ENCODE assay signal across 9 cellular contexts in the genomic region with DNA sequence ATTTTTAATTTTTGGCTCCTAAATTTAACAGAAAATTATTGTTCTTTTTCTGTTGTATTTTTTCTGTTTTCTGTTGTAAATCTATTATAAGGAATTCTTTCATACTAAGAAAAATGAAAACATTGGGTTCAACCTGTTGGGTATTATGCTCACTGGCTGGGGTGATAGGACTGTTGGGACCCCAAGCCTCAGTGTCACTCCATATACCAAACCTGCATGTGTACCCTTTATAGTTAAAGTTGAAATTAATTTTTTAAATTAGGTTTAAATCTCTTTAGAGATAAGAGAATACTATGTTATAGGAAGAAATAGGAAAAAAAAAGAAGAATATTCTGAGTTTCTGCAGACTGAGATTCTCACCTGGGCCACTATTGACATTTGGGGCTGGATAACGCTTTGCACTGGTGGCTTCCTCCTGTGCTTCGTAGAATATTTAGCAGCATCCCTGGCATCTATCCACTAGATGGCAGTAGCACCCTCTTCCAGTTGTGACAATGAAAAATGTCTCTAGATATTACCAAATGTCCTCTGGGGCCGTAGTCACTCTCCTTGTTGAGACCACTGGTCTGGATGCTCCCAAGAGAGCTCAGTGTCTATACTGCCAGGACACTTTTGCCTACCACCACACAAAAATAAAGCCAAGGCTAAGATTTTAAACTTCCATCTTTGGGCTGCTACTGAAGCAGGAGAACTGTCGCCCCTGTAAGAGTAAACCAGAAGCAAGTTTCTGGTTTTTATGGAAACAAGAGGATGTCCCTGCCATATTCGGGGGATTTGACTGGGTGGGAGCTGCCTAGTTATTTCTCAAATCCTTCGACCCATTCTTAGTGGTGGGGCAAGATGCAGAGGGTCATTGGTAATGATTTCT. TPM values are rescaled to one million over a fixed set of nuclear protein-coding genes. Genes with fewer than 3 reads are reported as not detected.
DNase-seq lines count a peak whose midpoint lies in the region; FAIRE-seq and TF ChIP-seq lines count a peak whose summit lies in the region.
"Had no signal": no experiment of that assay in that cellular context is flagged by ENCODE, and none has a peak within 500 bp of the region (broad histone marks: within the 10 kb centered on the region; RNA-seq: fewer than 3 reads in every experiment).

No MANE protein-coding gene starts in this region.

- TF ChIP-seq CTCF in Calu3 (IDR thresholded peaks at IDR 0.05; ENCODE audit: unreplicated experiment) (no peak), GM20000 (IDR thresholded peaks at IDR 0.05; ENCODE audit: extremely low read depth, missing control alignments) (peak; percentile 46), progenitor cell of endocrine pancreas (IDR thresholded peaks at IDR 0.05; ENCODE audit: unreplicated experiment) (peak; percentile 83)

- BruUV-seq in Calu3 (replicated peaks; lab: Mats Ljungman, UMichigan) = no TSS peak

- no peak overlapping the region for H3K27ac Mint-ChIP-seq in Calu3 (ENCODE audit: unreplicated experiment)
- H3K27ac Mint-ChIP-seq in progenitor cell of endocrine pancreas = no peak overlapping the region
- H3K27ac Mint-ChIP-seq: T-helper 1 cell treated with Interleukin-12 subunit alpha and Interleukin-12 subunit beta and Interleukin-4 antibody, amounts not matched to agents 30 μg/mL and 1 μg/mL, for 36 hours had no signal

- peak; percentile 58 for DNase-seq in Calu3
- DNase-seq in GM20000 (ENCODE audit: low spot score) = peak; percentile 32
- DNase-seq in KBM-7 = peak; percentile 79
- peak; percentile 0 for DNase-seq in SHP77 treated with DMSO at 0.1 percent for 48 hours (lab: John Stamatoyannopoulos, UW)
- peak; percentile 54 for DNase-seq in activated gamma-delta T cell treated with anti-CD3 and anti-CD28 coated beads, Interleukin-2, amount 50 U/mL, for 16 hours (ENCODE audit: low read depth)
- peak; percentile 36 for DNase-seq in germinal center (ENCODE audit: low spot score)
- DNase-seq in progenitor cell of endocrine pancreas (ENCODE audit: low spot score, unreplicated experiment) = peak; percentile 26
- DNase-seq in H54 (ENCODE audit: insufficient read length, low spot score) = no peak

- FAIRE-seq in H54 (lab: Jason Lieb, UNC) = no peak

- in situ Hi-C loops in KBM-7 (cut with MboI; ENCODE audit: low pct_unique_long_range_greater_than_20kb, low sequenced_read_pairs) = no loop called here

- TF ChIP-seq POLR2A in H54 (IDR thresholded peaks at IDR 0.05; ENCODE audit: low read depth, low read length) = no peak

- no peaks in the 10 kb centered on the region for H3K9me3 Mint-ChIP-seq in Calu3 (ENCODE audit: low read depth, unreplicated experiment)
- H3K9me3 Mint-ChIP-seq in progenitor cell of endocrine pancreas (ENCODE audit: low read depth) = no peaks in the 10 kb centered on the region
- H3K9me3 Mint-ChIP-seq: T-helper 1 cell treated with Interleukin-12 subunit alpha and Interleukin-12 subunit beta and Interleukin-4 antibody, amounts not matched to agents 30 μg/mL and 1 μg/mL, for 36 hours had no signal

- CTCF ChIA-PET in Calu3 (lab: Charles Lee) = no interaction called here

- H3K4me3 Mint-ChIP-seq in Calu3 (ENCODE audit: low read depth, unreplicated experiment) (no peak overlapping the region), progenitor cell of endocrine pancreas (ENCODE audit: low read depth) (no peak overlapping the region)
- H3K4me3 Mint-ChIP-seq: T-helper 1 cell treated with Interleukin-12 subunit alpha and Interleukin-12 subunit beta and Interleukin-4 antibody, amounts not matched to agents 30 μg/mL and 1 μg/mL, for 36 hours had no signal

- intact Hi-C loops in Calu3 (cut with micrococcal nuclease; ENCODE audit: unreplicated experiment) = loop anchor here (10.0 kb wide), 1 partner anchor 128 kb away; no protein-coding TSS in a partner anchor

- H3K27me3 Mint-ChIP-seq in Calu3 (ENCODE audit: unreplicated experiment) (no peaks in the 10 kb centered on the region), progenitor cell of endocrine pancreas (no peaks in the 10 kb centered on the region)

- H3K4me1 Mint-ChIP-seq in Calu3 (ENCODE audit: low read depth, unreplicated experiment) (no peaks in the 10 kb centered on the region), progenitor cell of endocrine pancreas (ENCODE audit: low read depth) (no peaks in the 10 kb centered on the region)

- H3K36me3 Mint-ChIP-seq in Calu3 (ENCODE audit: insufficient read depth, unreplicated experiment) (peaks cover 13% of the 10 kb centered on the region), progenitor cell of endocrine pancreas (ENCODE audit: insufficient read depth) (peaks cover 2% of the 10 kb centered on the region)

RNA-seq across cellular contexts. Expression of gene CLTRN, which starts 22.4 kb away (rescaled TPM):
- 35.3 and 61.4 TPM in 2 replicates for total RNA-seq in Calu3 (2022)
- 2.1 and 2.5 TPM in 2 replicates for total RNA-seq in progenitor cell of endocrine pancreas

RNA-seq across cellular contexts. Expression of gene CA5B, which starts 51.0 kb away (rescaled TPM):
- 5.6 and 6.4 TPM in 2 replicates for total RNA-seq in Calu3 (2022)
- 9.3 and 9.7 TPM in 2 replicates for total RNA-seq in progenitor cell of endocrine pancreas

Comparison
In these comparisons a context has a peak if more than half of its experiments do, and no peak if none do; other contexts are left out.
1. RNA of gene CLTRN, which starts 22.4 kb away (total RNA-seq): 35.3 to 61.4 TPM in Calu3; 2.1 to 2.5 TPM in progenitor cell of endocrine pancreas; every median in the first group is over 10 times any median in the second.